ENCODE assay signal across 29 cellular contexts in genomic region chr2:28350196-28350595, GRCh38.
"Had no signal": no experiment of that assay in that cellular context is flagged by ENCODE, and none has a peak within 500 bp of the region (broad histone marks: within the 10 kb centered on the region; RNA-seq: fewer than 3 reads in every experiment).

No MANE protein-coding gene starts in this region.

- H3K4me3 ChIP-seq: body of pancreas, cardiac muscle cell, gastrocnemius medialis, hepatocyte, neural progenitor cell, smooth muscle cell, suprapubic skin, tibial artery had no signal

- H3K9me3 ChIP-seq: body of pancreas, gastrocnemius medialis, suprapubic skin, tibial artery had no signal

- DNase-seq: activated CD4-positive, alpha-beta T cell treated with anti-CD3 and anti-CD28 coated beads, Interleukin-2, amount 50 U/mL, for 1 hour; activated CD4-positive, CD25-positive, alpha-beta regulatory T cell treated with anti-CD3 and anti-CD28 coated beads, Interleukin-2, amount 50 U/mL, for 72 hours; activated CD8-positive, alpha-beta T cell treated with anti-CD3 and anti-CD28 coated beads for 36 hours; activated T-cell treated with anti-CD3 and anti-CD28 coated beads, Interleukin-2, amount 50 U/mL, for 4 hours; anterior cingulate cortex; body of pancreas; cortex of kidney; effector memory CD8-positive, alpha-beta T cell; erythroblast; gastrocnemius medialis; glutamatergic neuron; islet precursor cell; left cardiac atrium; left ventricle myocardium superior; natural killer cell; stimulated activated CD4-positive, alpha-beta T cell treated with anti-CD3 and anti-CD28 coated beads, Interleukin-15, amount 100 ng/mL, for 24 hours; stimulated activated CD4-positive, alpha-beta T cell treated with anti-CD3 and anti-CD28 coated beads, Interleukin-2, amount 100 ng/mL, for 24 hours; stimulated activated naive CD4-positive, alpha-beta T cell; T-helper 17 cell; T1000 had no signal

- H3K27me3 Mint-ChIP-seq: activated CD8-positive, alpha-beta T cell treated with anti-CD3 and anti-CD28 coated beads for 36 hours; activated naive CD4-positive, alpha-beta T cell treated with anti-CD3 and anti-CD28 coated beads, Interleukin-2, amount 50 U/mL, for 24 hours; activated T-helper 17 cell treated with anti-CD3 and anti-CD28 coated beads, Interleukin-2, amount 50 U/mL, for 72 hours; effector memory CD8-positive, alpha-beta T cell; T-helper 17 cell had no signal

- H3K4me3 Mint-ChIP-seq: activated CD8-positive, alpha-beta T cell treated with anti-CD3 and anti-CD28 coated beads for 36 hours; activated naive CD4-positive, alpha-beta T cell treated with anti-CD3 and anti-CD28 coated beads, Interleukin-2, amount 50 U/mL, for 24 hours; activated T-cell treated with anti-CD3 and anti-CD28 coated beads, Interleukin-2, amount 50 U/mL, for 4 hours; activated T-helper 17 cell treated with anti-CD3 and anti-CD28 coated beads, Interleukin-2, amount 50 U/mL, for 72 hours; memory B cell; natural killer cell; neural progenitor cell; T-helper 17 cell had no signal

- H3K27ac Mint-ChIP-seq: activated CD8-positive, alpha-beta T cell treated with anti-CD3 and anti-CD28 coated beads for 36 hours; activated naive CD4-positive, alpha-beta T cell treated with anti-CD3 and anti-CD28 coated beads, Interleukin-2, amount 50 U/mL, for 24 hours; activated T-helper 17 cell treated with anti-CD3 and anti-CD28 coated beads, Interleukin-2, amount 50 U/mL, for 72 hours; memory B cell; neural progenitor cell had no signal

- H3K27me3 ChIP-seq: body of pancreas, cardiac muscle cell, gastrocnemius medialis, hepatocyte, neural progenitor cell, suprapubic skin, tibial artery had no signal

- H3K36me3 Mint-ChIP-seq: activated naive CD4-positive, alpha-beta T cell treated with anti-CD3 and anti-CD28 coated beads, Interleukin-2, amount 50 U/mL, for 24 hours; memory B cell; natural killer cell; neural progenitor cell had no signal

- H3K9me3 Mint-ChIP-seq: activated CD8-positive, alpha-beta T cell treated with anti-CD3 and anti-CD28 coated beads for 36 hours; activated naive CD4-positive, alpha-beta T cell treated with anti-CD3 and anti-CD28 coated beads, Interleukin-2, amount 50 U/mL, for 24 hours; activated T-cell treated with anti-CD3 and anti-CD28 coated beads, Interleukin-2, amount 50 U/mL, for 4 hours; activated T-helper 17 cell treated with anti-CD3 and anti-CD28 coated beads, Interleukin-2, amount 50 U/mL, for 72 hours; effector memory CD8-positive, alpha-beta T cell; memory B cell; natural killer cell; neural progenitor cell had no signal

- ATAC-seq: activated CD8-positive, alpha-beta T cell treated with anti-CD3 and anti-CD28 coated beads for 36 hours; activated T-cell treated with anti-CD3 and anti-CD28 coated beads, Interleukin-2, amount 50 U/mL, for 4 hours; activated T-helper 17 cell treated with anti-CD3 and anti-CD28 coated beads, Interleukin-2, amount 50 U/mL, for 72 hours; body of pancreas; effector memory CD8-positive, alpha-beta T cell; gastrocnemius medialis; left cardiac atrium; left ventricle myocardium superior; natural killer cell; T-helper 17 cell had no signal

- H3K27ac ChIP-seq: body of pancreas, cardiac muscle cell, gastrocnemius medialis, hepatocyte, neural progenitor cell, suprapubic skin, tibial artery had no signal

- H3K36me3 ChIP-seq: cardiac muscle cell, gastrocnemius medialis, neural progenitor cell, suprapubic skin, tibial artery had no signal
